17 cellular contexts compared by ENCODE assay signal in genomic region chr20:430091-430999, GRCh38. TPM values are rescaled to one million over a fixed set of nuclear protein-coding genes. Genes with fewer than 3 reads are reported as not detected.
DNase-seq lines count a peak whose midpoint lies in the region; ATAC-seq, FAIRE-seq and TF ChIP-seq lines count a peak whose summit lies in the region.
"Had no signal": no experiment of that assay in that cellular context is flagged by ENCODE, and none has a peak within 500 bp of the region (broad histone marks: within the 10 kb centered on the region; RNA-seq: fewer than 3 reads in every experiment).

No MANE protein-coding gene starts in this region.

- peak; percentile 23 for FAIRE-seq in HTR-8/SVneo (lab: Jason Lieb, UNC)
- peak; percentile 23 for FAIRE-seq in bronchial epithelial cell (lab: Jason Lieb, UNC)
- FAIRE-seq: G401.6, islet of Langerhans had no signal

- H3K36me3 Mint-ChIP-seq in natural killer cell treated with Interleukin-12 subunit alpha and Interleukin-12 subunit beta and Interleukin-15 and Interleukin-18, amount 100 ng/mL, for 72 hours = peaks cover 9% of the 10 kb centered on the region

- DNase-seq in EH (ENCODE audit: low read depth) (peak; percentile 13), HTR-8/SVneo (ENCODE audit: insufficient read length, low spot score) (no peak), bronchial epithelial cell (ENCODE audit: low read depth) (no peak), NCI-H1092 (lab: John Stamatoyannopoulos, UW) (no peak), HPDE6-E6E7 (ENCODE audit: extremely low spot score) (no peak), hepatic stellate cell (ENCODE audit: low spot score) (no peak)
- no peak for DNase-seq in natural killer cell treated with Interleukin-12 subunit alpha and Interleukin-12 subunit beta and Interleukin-15 and Interleukin-18, amount 100 ng/mL, for 72 hours (ENCODE audit: low spot score)
- DNase-seq: activated CD4-positive, alpha-beta T cell treated with anti-CD3 and anti-CD28 coated beads for 1 hour; activated T-cell treated with anti-CD3 and anti-CD28 coated beads, Interleukin-2, amount 50 U/mL, for 1 hour; effector CD4-positive, alpha-beta T cell; NCI-H774; T1000 had no signal

- no peaks in the 10 kb centered on the region for H3K9me3 Mint-ChIP-seq in natural killer cell treated with Interleukin-12 subunit alpha and Interleukin-12 subunit beta and Interleukin-15 and Interleukin-18, amount 100 ng/mL, for 72 hours
- H3K9me3 Mint-ChIP-seq: central memory CD8-positive, alpha-beta T cell had no signal

- no peak for TF ChIP-seq CTCF in bronchial epithelial cell (IDR thresholded peaks at IDR 0.05; ENCODE audit: insufficient read depth, low read length, severe bottlenecking)

- no peaks in the 10 kb centered on the region for H3K27me3 Mint-ChIP-seq in natural killer cell treated with Interleukin-12 subunit alpha and Interleukin-12 subunit beta and Interleukin-15 and Interleukin-18, amount 100 ng/mL, for 72 hours
- H3K27me3 Mint-ChIP-seq: central memory CD8-positive, alpha-beta T cell had no signal

- ATAC-seq in natural killer cell treated with Interleukin-12 subunit alpha and Interleukin-12 subunit beta and Interleukin-15 and Interleukin-18, amount 100 ng/mL, for 72 hours = no peak

- peak overlapping the region; percentile 59 to 96 for H3K27ac Mint-ChIP-seq in natural killer cell treated with Interleukin-12 subunit alpha and Interleukin-12 subunit beta and Interleukin-15 and Interleukin-18, amount 100 ng/mL, for 72 hours

- peaks cover 51 to 59% of the 10 kb centered on the region in 2 donors for H3K4me1 Mint-ChIP-seq in natural killer cell treated with Interleukin-12 subunit alpha and Interleukin-12 subunit beta and Interleukin-15 and Interleukin-18, amount 100 ng/mL, for 72 hours (ENCODE audit: low read depth in 2 of 2)

- no peaks in the 10 kb centered on the region for H3K27me3 ChIP-seq in bronchial epithelial cell (ENCODE audit: control insufficient read depth, insufficient read depth, low read length)
- H3K27me3 ChIP-seq: BLaER1 had no signal

- H3K4me3 Mint-ChIP-seq in natural killer cell treated with Interleukin-12 subunit alpha and Interleukin-12 subunit beta and Interleukin-15 and Interleukin-18, amount 100 ng/mL, for 72 hours = no peak overlapping the region
- H3K4me3 Mint-ChIP-seq: central memory CD8-positive, alpha-beta T cell had no signal

- H3K36me3 ChIP-seq in bronchial epithelial cell (ENCODE audit: control insufficient read depth, insufficient read depth, low read length) = peaks cover 36% of the 10 kb centered on the region

- no peak overlapping the region for H3K4me3 ChIP-seq in bronchial epithelial cell (ENCODE audit: low read depth, low read length)
- H3K4me3 ChIP-seq: BLaER1, thoracic aorta had no signal

RNA-seq across cellular contexts. Expression of gene RBCK1, which starts 22.2 kb away (rescaled TPM):
- 178 and 202 TPM in 2 replicates for total RNA-seq in bronchial epithelial cell
- 100 to 1,000 TPM; 157 to 159 TPM for total RNA-seq in natural killer cell treated with Interleukin-12 subunit alpha and Interleukin-12 subunit beta and Interleukin-15 and Interleukin-18, amount 100 ng/mL, for 72 hours

RNA-seq across cellular contexts. Expression of gene TBC1D20, which starts 32.0 kb away (rescaled TPM):
- total RNA-seq in bronchial epithelial cell = 30.0 and 35.8 TPM in 2 replicates
- 10 to 100 TPM; 46.4 to 56.8 TPM for total RNA-seq in natural killer cell treated with Interleukin-12 subunit alpha and Interleukin-12 subunit beta and Interleukin-15 and Interleukin-18, amount 100 ng/mL, for 72 hours

RNA-seq across cellular contexts. Expression of gene TRIB3, which starts 49.8 kb away (rescaled TPM):
- 432 and 548 TPM in 2 replicates for total RNA-seq in bronchial epithelial cell
- 10 to 100 TPM; 18.0 to 21.6 TPM for total RNA-seq in natural killer cell treated with Interleukin-12 subunit alpha and Interleukin-12 subunit beta and Interleukin-15 and Interleukin-18, amount 100 ng/mL, for 72 hours

Comparison
In these comparisons a context has a peak if more than half of its experiments do, and no peak if none do; other contexts are left out.
1. RNA of gene TRIB3, which starts 49.8 kb away (total RNA-seq): 432 to 548 TPM in bronchial epithelial cell; 18.0 to 21.6 TPM in natural killer cell treated with Interleukin-12 subunit alpha and Interleukin-12 subunit beta and Interleukin-15 and Interleukin-18, amount 100 ng/mL, for 72 hours; every median in the first group is over 10 times any median in the second.